16 cellular contexts compared by ENCODE assay signal in genomic region chr5:97575322-97575721, GRCh38.
A peak's percentile ranks its signal among the peaks of the same experiment; 100 is the strongest.
DNase-seq lines count a peak whose midpoint lies in the region; ATAC-seq and TF ChIP-seq lines count a peak whose summit lies in the region.
"Had no signal": no experiment of that assay in that cellular context is flagged by ENCODE, and none has a peak within 500 bp of the region (broad histone marks: within the 10 kb centered on the region; RNA-seq: fewer than 3 reads in every experiment).

No MANE protein-coding gene starts in this region.

- peak; percentile 4 for DNase-seq in DMS53 (lab: John Stamatoyannopoulos, UW)
- DNase-seq in DMS53 treated with DMSO at 0.1 percent for 48 hours (lab: John Stamatoyannopoulos, UW; ENCODE audit: unreplicated experiment), result no peak
- DNase-seq in NCI-H69 (lab: John Stamatoyannopoulos, UW), result peak; percentile 50
- no peak for DNase-seq in coronary artery (ENCODE audit: low spot score)
- DNase-seq: AML-193; Caco-2; Calu3; CD4-positive, alpha-beta T cell; CD8-positive, alpha-beta T cell; DMS79 treated with DMSO at 0.1 percent for 48 hours; GF-D8 had no signal

- no peak overlapping the region for H3K4me3 ChIP-seq in coronary artery
- H3K4me3 ChIP-seq: A549; BLaER1 treated with 17β-estradiol and CSF1 and Interleukin-3, amounts not matched to agents 10 nM and 100 nM had no signal

- ATAC-seq in HG02884 (IDR thresholded peaks at IDR 0.05; ENCODE audit: unreplicated experiment), result no peak
- ATAC-seq: A549; CD8-positive, alpha-beta T cell had no signal

- H3K27ac ChIP-seq in coronary artery, result no peak overlapping the region
- H3K27ac ChIP-seq: 22Rv1; A549; BLaER1 treated with 17β-estradiol and CSF1 and Interleukin-3, amounts not matched to agents 10 nM and 100 nM; C4-2B had no signal

- no peak for TF ChIP-seq CTCF in coronary artery (IDR thresholded peaks at IDR 0.05)

Comparison
In these comparisons a context has a peak if more than half of its experiments do, and no peak if none do; other contexts are left out.
1. DNase-seq: peak in DMS53 (single experiment) and NCI-H69 (single experiment); none in DMS53 treated with DMSO at 0.1 percent for 48 hours (single experiment) and coronary artery (single experiment).